Comparison of ENCODE assay signal across 8 cellular contexts in genomic region chr9:91033802-91034201, GRCh38.
DNase-seq lines count a peak whose midpoint lies in the region; ATAC-seq and TF ChIP-seq lines count a peak whose summit lies in the region.

No MANE protein-coding gene starts in this region.

- TF ChIP-seq CTCF in choroid plexus epithelial cell (conservative IDR thresholded peaks at IDR 0.05; ENCODE audit: low read depth, low read length): peak; percentile 63

- H3K4me3 ChIP-seq in choroid plexus epithelial cell (ENCODE audit: low read depth, low read length): no peak overlapping the region

- DNase-seq in DMS53 (lab: John Stamatoyannopoulos, UW) (peak; percentile 24), DMS53 treated with DMSO at 0.1 percent for 48 hours (lab: John Stamatoyannopoulos, UW; ENCODE audit: unreplicated experiment) (no peak), choroid plexus epithelial cell (ENCODE audit: low read depth) (no peak), NCI-H2029 (lab: John Stamatoyannopoulos, UW) (no peak), NCI-H1092 treated with DMSO at 0.1 percent for 48 hours (lab: John Stamatoyannopoulos, UW) (no peak)
- DNase-seq in stimulated activated CD4-positive, alpha-beta T cell treated with anti-CD3 and anti-CD28 coated beads, Interleukin-12 subunit alpha, Interleukin-12 subunit beta, amount 100 ng/mL, for 24 hours (ENCODE audit: low read depth in 2 of 2): peak; percentile 53 to 77

- ATAC-seq in activated CD4-positive, CD25-positive, alpha-beta regulatory T cell treated with anti-CD3 and anti-CD28 coated beads, Interleukin-2, amount 50 U/mL, for 24 hours: peak; percentile 47 to 48
- ATAC-seq in HG03469 (IDR thresholded peaks at IDR 0.05; ENCODE audit: unreplicated experiment): no peak

Comparison
In these comparisons a context has a peak if more than half of its experiments do, and no peak if none do; other contexts are left out.
1. DNase-seq: peak in DMS53 (single experiment) and stimulated activated CD4-positive, alpha-beta T cell treated with anti-CD3 and anti-CD28 coated beads, Interleukin-12 subunit alpha, Interleukin-12 subunit beta, amount 100 ng/mL, for 24 hours (2 of 2); none in DMS53 treated with DMSO at 0.1 percent for 48 hours (single experiment), choroid plexus epithelial cell (single experiment), NCI-H2029 (single experiment) and NCI-H1092 treated with DMSO at 0.1 percent for 48 hours (single experiment).